In genomic region chr3:123276346-123276745, GRCh38 we compare ENCODE assay signal across 17 cellular contexts.
DNase-seq lines count a peak whose midpoint lies in the region; ATAC-seq and TF ChIP-seq lines count a peak whose summit lies in the region.
"Had no signal": no experiment of that assay in that cellular context is flagged by ENCODE, and none has a peak within 500 bp of the region (broad histone marks: within the 10 kb centered on the region; RNA-seq: fewer than 3 reads in every experiment).

No MANE protein-coding gene starts in this region.

- DNase-seq in Ammon's horn (ENCODE audit: low spot score) (peak; percentile 66), head of caudate nucleus (peak in 34 of 42 donors; percentile 22 to 87 (median 66)), occipital lobe (lab: John Stamatoyannopoulos, UW) (peak; percentile 20), nephron progenitor cell (no peak), immature natural killer cell (no peak)
- DNase-seq in activated CD4-positive, alpha-beta T cell treated with anti-CD3 and anti-CD28 coated beads for 48 hours = no peak
- DNase-seq: BE2C; C1 segment of cervical spinal cord; CD4-positive, CD25-positive, alpha-beta regulatory T cell; CD8-positive, alpha-beta memory T cell; COR-L47; DMS 273 treated with DMSO at 0.1 percent for 48 hours; DMS53; DND-41; EL had no signal

- intact Hi-C loops in head of caudate nucleus (cut with DNase I) = no loop called here

- no peaks in the 10 kb centered on the region for H3K9me3 Mint-ChIP-seq in activated T-helper 17 cell treated with anti-CD3 and anti-CD28 coated beads, Interleukin-2, amount 50 U/mL, for 72 hours
- no peaks in the 10 kb centered on the region for H3K9me3 Mint-ChIP-seq in nephron progenitor cell
- H3K9me3 Mint-ChIP-seq in immature natural killer cell = no peaks in the 10 kb centered on the region
- H3K9me3 Mint-ChIP-seq: CD8-positive, alpha-beta memory T cell had no signal

- no peak overlapping the region for H3K27ac Mint-ChIP-seq in activated T-helper 17 cell treated with anti-CD3 and anti-CD28 coated beads, Interleukin-2, amount 50 U/mL, for 72 hours
- H3K27ac Mint-ChIP-seq in nephron progenitor cell (no peak overlapping the region), immature natural killer cell (no peak overlapping the region)
- H3K27ac Mint-ChIP-seq: CD4-positive, CD25-positive, alpha-beta regulatory T cell; CD8-positive, alpha-beta memory T cell had no signal

- no peak overlapping the region for H3K4me3 Mint-ChIP-seq in activated T-helper 17 cell treated with anti-CD3 and anti-CD28 coated beads, Interleukin-2, amount 50 U/mL, for 72 hours
- H3K4me3 Mint-ChIP-seq in nephron progenitor cell = no peak overlapping the region
- no peak overlapping the region for H3K4me3 Mint-ChIP-seq in immature natural killer cell
- H3K4me3 Mint-ChIP-seq: CD4-positive, CD25-positive, alpha-beta regulatory T cell; CD8-positive, alpha-beta memory T cell had no signal

- TF ChIP-seq CTCF in nephron progenitor cell (IDR thresholded peaks at IDR 0.05) = no peak

- H3K27me3 Mint-ChIP-seq in activated T-helper 17 cell treated with anti-CD3 and anti-CD28 coated beads, Interleukin-2, amount 50 U/mL, for 72 hours = no peaks in the 10 kb centered on the region
- H3K27me3 Mint-ChIP-seq in nephron progenitor cell (ENCODE audit: low read depth, poor library complexity) = peaks cover 17% of the 10 kb centered on the region
- peaks cover 0 to 2% (median 0%) of the 10 kb centered on the region in 3 donors for H3K27me3 Mint-ChIP-seq in immature natural killer cell (ENCODE audit: low read depth in 3 of 3)
- H3K27me3 Mint-ChIP-seq: CD4-positive, CD25-positive, alpha-beta regulatory T cell; CD8-positive, alpha-beta memory T cell had no signal

- H3K4me1 Mint-ChIP-seq in activated T-helper 17 cell treated with anti-CD3 and anti-CD28 coated beads, Interleukin-2, amount 50 U/mL, for 72 hours = peaks cover 7% of the 10 kb centered on the region
- H3K4me1 Mint-ChIP-seq in nephron progenitor cell (no peaks in the 10 kb centered on the region), immature natural killer cell (no peaks in the 10 kb centered on the region)
- H3K4me1 Mint-ChIP-seq: CD8-positive, alpha-beta memory T cell had no signal

- H3K36me3 Mint-ChIP-seq in activated T-helper 17 cell treated with anti-CD3 and anti-CD28 coated beads, Interleukin-2, amount 50 U/mL, for 72 hours (ENCODE audit: low read depth) = peaks cover 13% of the 10 kb centered on the region
- peaks cover 13% of the 10 kb centered on the region for H3K36me3 Mint-ChIP-seq in nephron progenitor cell (ENCODE audit: low read depth)
- peaks cover 0 to 12% (median 7%) of the 10 kb centered on the region in 3 donors for H3K36me3 Mint-ChIP-seq in immature natural killer cell

- ATAC-seq in activated T-helper 17 cell treated with anti-CD3 and anti-CD28 coated beads, Interleukin-2, amount 50 U/mL, for 72 hours (replicated peaks) = peak; percentile 46
- ATAC-seq: GM12878 had no signal

Comparison
In these comparisons a context has a peak if more than half of its experiments do, and no peak if none do; other contexts are left out.
1. DNase-seq: peak in Ammon's horn (single experiment), head of caudate nucleus (34 of 42) and occipital lobe (single experiment); none in activated CD4-positive, alpha-beta T cell treated with anti-CD3 and anti-CD28 coated beads for 48 hours (single experiment), nephron progenitor cell (single experiment) and immature natural killer cell (0 of 3).